In the genomic region with DNA sequence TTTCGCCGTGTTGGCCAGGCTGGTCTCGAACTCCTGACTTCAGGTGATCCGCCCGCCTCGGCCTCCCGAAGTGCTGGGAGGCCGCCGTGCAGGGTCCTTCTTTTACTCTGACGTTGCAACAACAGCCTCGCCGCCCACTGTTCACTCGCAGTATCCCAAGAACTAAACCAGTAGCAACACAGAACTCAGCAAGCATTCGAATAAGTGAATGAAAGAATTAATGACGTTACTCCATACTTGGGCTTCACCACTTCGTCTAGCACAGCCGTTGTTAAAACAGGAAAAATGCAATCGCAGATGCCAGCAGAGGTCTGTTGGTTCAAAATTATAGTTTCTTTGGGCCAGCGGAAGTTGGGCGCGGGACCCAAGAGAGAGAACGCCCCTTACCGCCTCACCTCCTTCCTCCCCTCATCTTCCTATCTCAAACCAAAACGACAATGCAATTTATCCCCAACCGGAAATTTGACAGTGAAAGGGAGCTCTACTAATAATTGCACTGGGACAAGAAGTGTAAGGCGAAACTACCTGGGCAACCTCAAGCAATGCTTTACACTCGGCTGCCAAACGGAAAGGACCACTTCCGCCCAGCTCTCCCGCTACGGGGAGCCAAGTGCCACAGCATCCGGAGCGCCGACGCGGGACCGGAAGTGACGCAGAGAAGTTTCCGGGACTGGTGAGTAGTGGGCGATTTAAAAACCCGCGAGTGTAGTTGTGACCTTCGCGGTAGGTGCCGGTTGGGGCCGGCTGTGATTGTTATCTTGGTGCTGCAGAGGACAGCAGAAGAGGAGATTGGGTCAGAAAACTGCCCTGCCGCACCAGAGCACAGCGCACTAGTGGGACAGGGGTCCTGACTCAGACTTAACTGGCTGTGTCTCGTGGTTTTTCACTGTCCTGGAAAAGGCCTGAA, we compare ENCODE assay signal across 8 cellular contexts. TPM values are rescaled to one million over a fixed set of nuclear protein-coding genes. Genes with fewer than 3 reads are reported as not detected.
DNase-seq lines count a peak whose midpoint lies in the region; ATAC-seq and TF ChIP-seq lines count a peak whose summit lies in the region.

A gene with protein sequence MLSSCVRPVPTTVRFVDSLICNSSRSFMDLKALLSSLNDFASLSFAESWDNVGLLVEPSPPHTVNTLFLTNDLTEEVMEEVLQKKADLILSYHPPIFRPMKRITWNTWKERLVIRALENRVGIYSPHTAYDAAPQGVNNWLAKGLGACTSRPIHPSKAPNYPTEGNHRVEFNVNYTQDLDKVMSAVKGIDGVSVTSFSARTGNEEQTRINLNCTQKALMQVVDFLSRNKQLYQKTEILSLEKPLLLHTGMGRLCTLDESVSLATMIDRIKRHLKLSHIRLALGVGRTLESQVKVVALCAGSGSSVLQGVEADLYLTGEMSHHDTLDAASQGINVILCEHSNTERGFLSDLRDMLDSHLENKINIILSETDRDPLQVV (plus strand): TSS at position 653 of the 907 bp plus-strand sequence. CDS start 2,573 bp downstream, outside the sequence.
A gene (minus strand): TSS at position 359 of the 907 bp plus-strand sequence. CDS start 1,462 bp downstream, outside the sequence.

- no peaks in the 10 kb centered on the region for H3K36me3 ChIP-seq in mucosa of descending colon (ENCODE audit: low read depth)

- peaks cover 7% of the 10 kb centered on the region for H3K36me3 Mint-ChIP-seq in IgD-negative memory B cell

- peak within 1 kb of the TSS; percentile 92 to 98 (median 96) for H3K4me3 Mint-ChIP-seq in IgD-negative memory B cell

- H3K4me1 ChIP-seq in mucosa of descending colon (ENCODE audit: low read depth) = peaks cover 7% of the 10 kb centered on the region

- H3K27ac Mint-ChIP-seq in IgD-negative memory B cell = peak within 1 kb of the TSS; percentile 98 to 99 (median 98)

- H3K4me3 ChIP-seq in epithelial cell of esophagus (ENCODE audit: low read length) (peak within 1 kb of the TSS; percentile 99), mucosa of descending colon (peak within 1 kb of the TSS; percentile 28)

- H3K9me3 Mint-ChIP-seq in IgD-negative memory B cell = no peaks in the 10 kb centered on the region

- no peak for TF ChIP-seq CTCF in epithelial cell of esophagus (IDR thresholded peaks at IDR 0.05; ENCODE audit: insufficient read depth, low read depth, low read length, missing control alignments)
- TF ChIP-seq CTCF in mucosa of descending colon (IDR thresholded peaks at IDR 0.05) = no peak

- peak; percentile 99 for DNase-seq in DMS 273 (lab: John Stamatoyannopoulos, UW; ENCODE audit: unreplicated experiment)
- DNase-seq in OCI-M2 (lab: John Stamatoyannopoulos, UW; ENCODE audit: unreplicated experiment) = peak; percentile 85
- DNase-seq in activated T-cell treated with anti-CD3 and anti-CD28 coated beads for 4 hours = peak; percentile 94
- DNase-seq in epithelial cell of esophagus (ENCODE audit: low read depth) = peak; percentile 99
- peak; percentile 97 to 99 (median 98) for DNase-seq in mucosa of descending colon
- peak; percentile 96 for DNase-seq in stimulated activated CD8-positive, alpha-beta memory T cell treated with anti-CD3 and anti-CD28 coated beads, Interleukin-4, amount 100 ng/mL, for 24 hours (ENCODE audit: low read depth)

- peaks cover 19 to 29% (median 25%) of the 10 kb centered on the region in 3 donors for H3K4me1 Mint-ChIP-seq in IgD-negative memory B cell

- H3K9me3 ChIP-seq in mucosa of descending colon = no peaks in the 10 kb centered on the region

- ATAC-seq in GM21529 (IDR thresholded peaks at IDR 0.05; ENCODE audit: unreplicated experiment) (peak; percentile 86), mucosa of descending colon (peak; percentile 96)

- intact Hi-C loops in mucosa of descending colon (cut with DNase I, micrococcal nuclease) = no loop called here

- H3K27me3 Mint-ChIP-seq in IgD-negative memory B cell = no peaks in the 10 kb centered on the region

RNA-seq across cellular contexts. Expression of the first gene that starts in this region (rescaled TPM):
- polyA plus RNA-seq in IgD-negative memory B cell = 16.4 TPM
- total RNA-seq in mucosa of descending colon = 10 to 100 TPM; 19.2 to 28.1 (median 26.7) TPM

RNA-seq across cellular contexts. Expression of the second gene that starts in this region (rescaled TPM):
- 33.1 TPM for polyA plus RNA-seq in IgD-negative memory B cell
- 10 to 100 TPM; 25.0 to 30.4 (median 28.0) TPM for total RNA-seq in mucosa of descending colon

Comparison
In these comparisons a context has a peak if more than half of its experiments do, and no peak if none do; other contexts are left out.
1. Peak in every context shown above with its lines: DNase-seq, ATAC-seq and H3K4me3 ChIP-seq.